27 cellular contexts compared by ENCODE assay signal in genomic region chr22:49618689-49618953, GRCh38.
A peak's percentile ranks its signal among the peaks of the same experiment; 100 is the strongest.
DNase-seq lines count a peak whose midpoint lies in the region; FAIRE-seq and TF ChIP-seq lines count a peak whose summit lies in the region.
"Had no signal": no experiment of that assay in that cellular context is flagged by ENCODE, and none has a peak within 500 bp of the region (broad histone marks: within the 10 kb centered on the region; RNA-seq: fewer than 3 reads in every experiment).

No MANE protein-coding gene starts in this region.

- H3K9ac ChIP-seq in BLaER1 (no peak overlapping the region), kidney (ENCODE audit: low read length in 2 of 2) (no peak overlapping the region)
- H3K9ac ChIP-seq in BLaER1 treated with 17β-estradiol and CSF1 and Interleukin-3, amounts not matched to agents 10 nM and 100 nM, result peak overlapping the region in 2 of 11 experiments; percentile 44; a peak in 3 of 22 replicates

- peaks cover 7 to 8% of the 10 kb centered on the region in 2 donors for H3K4me1 Mint-ChIP-seq in immature natural killer cell
- H3K4me1 Mint-ChIP-seq: CD14-positive monocyte, IgD-negative memory B cell had no signal

- peak overlapping the region; percentile 72 for H3K4me2 ChIP-seq in BLaER1
- H3K4me2 ChIP-seq in BLaER1 treated with 17β-estradiol and CSF1 and Interleukin-3, amounts not matched to agents 10 nM and 100 nM, result peak overlapping the region in 9 of 11 experiments; percentile 26 to 84 (median 68); a peak in 16 of 22 replicates
- H3K4me2 ChIP-seq: PC-9 had no signal

- no peak overlapping the region for H3K27ac Mint-ChIP-seq in immature natural killer cell

- H3K9me3 Mint-ChIP-seq in immature natural killer cell, result no peaks in the 10 kb centered on the region
- H3K9me3 Mint-ChIP-seq: CD8-positive, alpha-beta memory T cell; IgD-negative memory B cell had no signal

- intact Hi-C loops in kidney (cut with DNase I), result no loop called here
- intact Hi-C loops in spleen (cut with DNase I; ENCODE audit: low total_unique reads), result no loop called here
- intact Hi-C loops in lower leg skin (cut with DNase I; ENCODE audit: low total_unique reads), result no loop called here

- H4K20me1 ChIP-seq in BLaER1, result peaks cover 98% of the 10 kb centered on the region
- peaks cover 0 to 89% (median 61%) of the 10 kb centered on the region in 11 experiments; a peak in 20 of 22 replicates for H4K20me1 ChIP-seq in BLaER1 treated with 17β-estradiol and CSF1 and Interleukin-3, amounts not matched to agents 10 nM and 100 nM

- H3K27me3 ChIP-seq in BLaER1, result no peaks in the 10 kb centered on the region
- H3K27me3 ChIP-seq in BLaER1 treated with 17β-estradiol and CSF1 and Interleukin-3, amounts not matched to agents 10 nM and 100 nM, result no peaks in the 10 kb centered on the region
- no peaks in the 10 kb centered on the region for H3K27me3 ChIP-seq in spleen (replicated peaks in 1 of 7)

- H3K27me3 Mint-ChIP-seq in immature natural killer cell (ENCODE audit: low read depth in 3 of 3), result peaks cover 2 to 3% (median 3%) of the 10 kb centered on the region in 3 donors
- H3K27me3 Mint-ChIP-seq: CD8-positive, alpha-beta memory T cell; IgD-negative memory B cell had no signal

- H3K9me3 ChIP-seq in BLaER1, result peaks cover 18% of the 10 kb centered on the region
- peaks cover 6 to 29% (median 20%) of the 10 kb centered on the region in 11 experiments; a peak in 19 of 22 replicates for H3K9me3 ChIP-seq in BLaER1 treated with 17β-estradiol and CSF1 and Interleukin-3, amounts not matched to agents 10 nM and 100 nM (replicated peaks in 1 of 11)
- H3K9me3 ChIP-seq in kidney (ENCODE audit: control insufficient read depth in 1 of 2, low read length in 2 of 2), result no peaks in the 10 kb centered on the region
- H3K9me3 ChIP-seq in spleen, result peaks cover 0 to 26% (median 3%) of the 10 kb centered on the region in 8 donors

- H3K36me3 ChIP-seq in BLaER1, result peaks cover 69% of the 10 kb centered on the region
- H3K36me3 ChIP-seq in BLaER1 treated with 17β-estradiol and CSF1 and Interleukin-3, amounts not matched to agents 10 nM and 100 nM, result peaks cover 0 to 30% (median 5%) of the 10 kb centered on the region in 11 experiments; a peak in 8 of 22 replicates
- no peaks in the 10 kb centered on the region for H3K36me3 ChIP-seq in kidney (ENCODE audit: control insufficient read depth in 1 of 2, insufficient read depth in 2 of 2, low read length in 2 of 2)
- peaks cover 0 to 72% (median 0%) of the 10 kb centered on the region in 6 donors for H3K36me3 ChIP-seq in spleen

- H3K36me3 Mint-ChIP-seq in immature natural killer cell, result peaks cover 0 to 4% (median 4%) of the 10 kb centered on the region in 3 donors

- no peak for TF ChIP-seq CTCF in kidney (IDR thresholded peaks at IDR 0.05; ENCODE audit: borderline replicate concordance, extremely low read depth, insufficient read depth)
- no peak for TF ChIP-seq CTCF in spleen (IDR thresholded peaks at IDR 0.05 in 8 of 11, conservative IDR thresholded peaks at IDR 0.05 in 3 of 11)
- TF ChIP-seq CTCF in lower leg skin (IDR thresholded peaks at IDR 0.05), result no peak

- peak overlapping the region in 1 of 5 donors; percentile 5 for H3K4me3 Mint-ChIP-seq in immature natural killer cell
- H3K4me3 Mint-ChIP-seq: CD14-positive monocyte had no signal

- H3K27ac ChIP-seq in BLaER1, result no peak overlapping the region
- H3K27ac ChIP-seq in BLaER1 treated with 17β-estradiol and CSF1 and Interleukin-3, amounts not matched to agents 10 nM and 100 nM, result no peak overlapping the region; a peak in 1 of 22 replicates
- no peak overlapping the region for H3K27ac ChIP-seq in kidney (ENCODE audit: low read depth in 2 of 2, low read length in 2 of 2)
- no peak overlapping the region for H3K27ac ChIP-seq in spleen
- H3K27ac ChIP-seq: HL-60, PC-9, SK-N-MC had no signal

- H3K4me3 ChIP-seq in BLaER1 (no peak overlapping the region), kidney (ENCODE audit: low read length in 2 of 2) (no peak overlapping the region), spleen (no peak overlapping the region), lower leg skin (ENCODE audit: low read depth, poor library complexity, severe bottlenecking) (no peak overlapping the region)
- no peak overlapping the region; a peak in 1 of 20 replicates for H3K4me3 ChIP-seq in BLaER1 treated with 17β-estradiol and CSF1 and Interleukin-3, amounts not matched to agents 10 nM and 100 nM
- H3K4me3 ChIP-seq: PC-9, SK-N-MC had no signal

- TF ChIP-seq POLR2A in spleen (IDR thresholded peaks at IDR 0.05) (no peak), lower leg skin (IDR thresholded peaks at IDR 0.05) (no peak)

- DNase-seq in kidney (peak; percentile 70), spleen (peak; percentile 64), lower leg skin (ENCODE audit: low spot score in 2 of 2) (no peak), foreskin melanocyte (no peak), immature natural killer cell (no peak)
- DNase-seq: DMS 273 treated with DMSO at 0.1 percent for 48 hours, DMS79, EL, GF-D8, NCI-H1048, NCI-H1417 treated with DMSO at 0.1 percent for 48 hours, NCI-H1694 treated with DMSO at 0.1 percent for 48 hours, NCI-H2081, NCI-H2227 treated with DMSO at 0.1 percent for 48 hours, NCI-H526 treated with DMSO at 0.1 percent for 48 hours, PC-9, SHP77 treated with DMSO at 0.1 percent for 48 hours had no signal

- H3K4me1 ChIP-seq in BLaER1, result peaks cover 47% of the 10 kb centered on the region
- peaks cover 0 to 40% (median 27%) of the 10 kb centered on the region in 10 experiments; a peak in 16 of 20 replicates for H3K4me1 ChIP-seq in BLaER1 treated with 17β-estradiol and CSF1 and Interleukin-3, amounts not matched to agents 10 nM and 100 nM
- H3K4me1 ChIP-seq in kidney (ENCODE audit: control insufficient read depth in 1 of 2, insufficient read depth in 1 of 2, low read depth in 1 of 2, low read length in 2 of 2), result no peaks in the 10 kb centered on the region
- H3K4me1 ChIP-seq in spleen, result peaks cover 0 to 11% (median 0%) of the 10 kb centered on the region in 6 donors

- no peak for FAIRE-seq in kidney (lab: Jason Lieb, UNC)
- FAIRE-seq: GM12892, GM18507, H54 had no signal

- 82 to 87% (median 85%) methylated on average over 8 of the region's 8 CpGs for WGBS in spleen, 5 donors
- 80 to 88% methylated on average over 8 of the region's 8 CpGs for WGBS in lower leg skin, 2 donors

Comparison
In these comparisons a context has a peak if more than half of its experiments do, and no peak if none do; other contexts are left out.
1. DNase-seq: peak in kidney (single experiment) and spleen (single experiment); none in lower leg skin (0 of 2), foreskin melanocyte (single experiment) and immature natural killer cell (0 of 3).